Comparison of ENCODE assay signal across 12 cellular contexts in genomic region chr1:40633563-40634376, GRCh38. TPM values are rescaled to one million over a fixed set of nuclear protein-coding genes. Genes with fewer than 3 reads are reported as not detected.
A peak's percentile ranks its signal among the peaks of the same experiment; 100 is the strongest.
DNase-seq lines count a peak whose midpoint lies in the region; ATAC-seq and TF ChIP-seq lines count a peak whose summit lies in the region.
"Had no signal": no experiment of that assay in that cellular context is flagged by ENCODE, and none has a peak within 500 bp of the region (broad histone marks: within the 10 kb centered on the region; RNA-seq: fewer than 3 reads in every experiment).

No MANE protein-coding gene starts in this region.

- peak; percentile 50 for ATAC-seq in activated B cell treated with CpG ODN at 0.5 μM for 24 hours (ENCODE audit: low read depth)
- no peak for ATAC-seq in stimulated activated memory B cell treated with anti-CD40 and anti-IgM and Interleukin-4, amounts not matched to agents 10 μg/mL and 1 μg/mL and 100 μg/mL, for 72 hours
- no peak for ATAC-seq in activated CD4-positive, alpha-beta T cell treated with anti-CD3 and anti-CD28 coated beads for 36 hours

- POLR2A ChIA-PET in activated B cell treated with CpG ODN at 0.5 μM for 24 hours (lab: Charles Lee), result interaction anchor here (0.6 kb wide), 1 partner anchor 1520 kb away, joined by 5 read pairs; no protein-coding TSS in a partner anchor
- POLR2A ChIA-PET in activated CD4-positive, alpha-beta T cell treated with anti-CD3 and anti-CD28 coated beads for 36 hours (lab: Charles Lee), result no interaction called here

- TF ChIP-seq CTCF in activated B cell treated with CpG ODN at 0.5 μM for 24 hours (IDR thresholded peaks at IDR 0.05), result no peak

- intact Hi-C loops in activated B cell treated with CpG ODN at 0.5 μM for 24 hours (cut with micrococcal nuclease), result no loop called here
- intact Hi-C loops in activated CD4-positive, alpha-beta T cell treated with anti-CD3 and anti-CD28 coated beads for 36 hours (cut with DNase I, micrococcal nuclease), result no loop called here

- H3K36me3 Mint-ChIP-seq in activated B cell treated with CpG ODN at 0.5 μM for 24 hours (ENCODE audit: low read depth), result no peaks in the 10 kb centered on the region
- peaks cover 6% of the 10 kb centered on the region for H3K36me3 Mint-ChIP-seq in stimulated activated memory B cell treated with anti-CD40 and anti-IgM and Interleukin-4, amounts not matched to agents 10 μg/mL and 1 μg/mL and 100 μg/mL, for 72 hours
- no peaks in the 10 kb centered on the region for H3K36me3 Mint-ChIP-seq in activated CD4-positive, alpha-beta T cell treated with anti-CD3 and anti-CD28 coated beads for 36 hours (ENCODE audit: low read depth)
- H3K36me3 Mint-ChIP-seq: activated naive CD8-positive, alpha-beta T cell treated with anti-CD3 and anti-CD28 coated beads for 36 hours had no signal

- H3K9me3 Mint-ChIP-seq in activated B cell treated with CpG ODN at 0.5 μM for 24 hours, result no peaks in the 10 kb centered on the region
- H3K9me3 Mint-ChIP-seq in stimulated activated memory B cell treated with anti-CD40 and anti-IgM and Interleukin-4, amounts not matched to agents 10 μg/mL and 1 μg/mL and 100 μg/mL, for 72 hours, result no peaks in the 10 kb centered on the region
- no peaks in the 10 kb centered on the region for H3K9me3 Mint-ChIP-seq in activated CD4-positive, alpha-beta T cell treated with anti-CD3 and anti-CD28 coated beads for 36 hours (ENCODE audit: low read depth)

- no peak overlapping the region for H3K27ac Mint-ChIP-seq in activated B cell treated with CpG ODN at 0.5 μM for 24 hours
- peak overlapping the region; percentile 9 for H3K27ac Mint-ChIP-seq in stimulated activated memory B cell treated with anti-CD40 and anti-IgM and Interleukin-4, amounts not matched to agents 10 μg/mL and 1 μg/mL and 100 μg/mL, for 72 hours
- no peak overlapping the region for H3K27ac Mint-ChIP-seq in activated CD4-positive, alpha-beta T cell treated with anti-CD3 and anti-CD28 coated beads for 36 hours
- H3K27ac Mint-ChIP-seq: activated naive CD8-positive, alpha-beta T cell treated with anti-CD3 and anti-CD28 coated beads for 36 hours had no signal

- H3K4me1 Mint-ChIP-seq in activated B cell treated with CpG ODN at 0.5 μM for 24 hours, result peaks cover 17% of the 10 kb centered on the region
- peaks cover 9% of the 10 kb centered on the region for H3K4me1 Mint-ChIP-seq in stimulated activated memory B cell treated with anti-CD40 and anti-IgM and Interleukin-4, amounts not matched to agents 10 μg/mL and 1 μg/mL and 100 μg/mL, for 72 hours
- peaks cover 17% of the 10 kb centered on the region for H3K4me1 Mint-ChIP-seq in activated CD4-positive, alpha-beta T cell treated with anti-CD3 and anti-CD28 coated beads for 36 hours

- peak; percentile 64 for DNase-seq in MV-4-11 (lab: John Stamatoyannopoulos, UW)
- no peak for DNase-seq in activated B cell treated with CpG ODN at 0.5 μM for 24 hours
- DNase-seq in inferior parietal cortex (ENCODE audit: extremely low spot score), result peak; percentile 54
- no peak for DNase-seq in RKO (ENCODE audit: low spot score)
- DNase-seq in activated CD4-positive, alpha-beta T cell treated with anti-CD3 and anti-CD28 coated beads for 36 hours, result no peak
- no peak for DNase-seq in GM03348 (ENCODE audit: low spot score)
- DNase-seq: activated CD8-positive, alpha-beta memory T cell treated with anti-CD3 and anti-CD28 coated beads, Interleukin-2, amount 50 U/mL, for 4 hours; activated naive CD8-positive, alpha-beta T cell treated with anti-CD3 and anti-CD28 coated beads for 36 hours; MM.1S; NCI-H2171 treated with DMSO at 0.1 percent for 48 hours; right lobe of liver had no signal

- CTCF ChIA-PET in activated B cell treated with CpG ODN at 0.5 μM for 24 hours (lab: Charles Lee), result no interaction called here
- CTCF ChIA-PET in activated CD4-positive, alpha-beta T cell treated with anti-CD3 and anti-CD28 coated beads for 36 hours (lab: Charles Lee), result no interaction called here

- no peak overlapping the region for H3K4me3 Mint-ChIP-seq in activated B cell treated with CpG ODN at 0.5 μM for 24 hours
- no peak overlapping the region for H3K4me3 Mint-ChIP-seq in stimulated activated memory B cell treated with anti-CD40 and anti-IgM and Interleukin-4, amounts not matched to agents 10 μg/mL and 1 μg/mL and 100 μg/mL, for 72 hours
- no peak overlapping the region for H3K4me3 Mint-ChIP-seq in activated CD4-positive, alpha-beta T cell treated with anti-CD3 and anti-CD28 coated beads for 36 hours
- H3K4me3 Mint-ChIP-seq: activated naive CD8-positive, alpha-beta T cell treated with anti-CD3 and anti-CD28 coated beads for 36 hours had no signal

- H3K27me3 Mint-ChIP-seq in activated B cell treated with CpG ODN at 0.5 μM for 24 hours, result no peaks in the 10 kb centered on the region
- H3K27me3 Mint-ChIP-seq in stimulated activated memory B cell treated with anti-CD40 and anti-IgM and Interleukin-4, amounts not matched to agents 10 μg/mL and 1 μg/mL and 100 μg/mL, for 72 hours, result no peaks in the 10 kb centered on the region
- no peaks in the 10 kb centered on the region for H3K27me3 Mint-ChIP-seq in activated CD4-positive, alpha-beta T cell treated with anti-CD3 and anti-CD28 coated beads for 36 hours
- H3K27me3 Mint-ChIP-seq: activated naive CD8-positive, alpha-beta T cell treated with anti-CD3 and anti-CD28 coated beads for 36 hours had no signal

RNA-seq across cellular contexts. Expression of gene RIMS3, which starts 31.7 kb away (rescaled TPM):
- 5.5 and 6.2 TPM in 2 replicates for total RNA-seq in activated B cell treated with CpG ODN at 0.5 μM for 24 hours
- total RNA-seq in activated CD4-positive, alpha-beta T cell treated with anti-CD3 and anti-CD28 coated beads for 36 hours, result 1 to 10 TPM; 2.7 TPM

RNA-seq across cellular contexts. Expression of gene NFYC, which starts 57.7 kb away (rescaled TPM):
- 68.7 and 76.0 TPM in 2 replicates for total RNA-seq in activated B cell treated with CpG ODN at 0.5 μM for 24 hours
- total RNA-seq in activated CD4-positive, alpha-beta T cell treated with anti-CD3 and anti-CD28 coated beads for 36 hours, result 10 to 100 TPM; 53.6 to 85.4 TPM

Comparison
In these comparisons a context has a peak if more than half of its experiments do, and no peak if none do; other contexts are left out.
1. DNase-seq: peak in MV-4-11 (single experiment) and inferior parietal cortex (single experiment); none in activated B cell treated with CpG ODN at 0.5 μM for 24 hours (single experiment), RKO (single experiment), activated CD4-positive, alpha-beta T cell treated with anti-CD3 and anti-CD28 coated beads for 36 hours (single experiment) and GM03348 (single experiment).